Comparison of ENCODE assay signal across 18 cellular contexts in genomic region chr21:29218749-29219148, GRCh38.
A peak's percentile ranks its signal among the peaks of the same experiment; 100 is the strongest.
DNase-seq lines count a peak whose midpoint lies in the region; ATAC-seq, FAIRE-seq and TF ChIP-seq lines count a peak whose summit lies in the region.
"Had no signal": no experiment of that assay in that cellular context is flagged by ENCODE, and none has a peak within 500 bp of the region (broad histone marks: within the 10 kb centered on the region; RNA-seq: fewer than 3 reads in every experiment).

No MANE protein-coding gene starts in this region.

- H3K23ac ChIP-seq in H1 (ENCODE audit: insufficient read length): no peak overlapping the region

- TF ChIP-seq POLR2A in H1 (IDR thresholded peaks at IDR 0.05; ENCODE audit: control extremely low read depth in 1 of 2, low read depth in 2 of 2, low read length in 2 of 2): no peak

- no peak overlapping the region for H3K56ac ChIP-seq in H1 (replicated peaks; ENCODE audit: insufficient read length, low read depth, low read length)

- H3K27ac ChIP-seq in GM23248: peak overlapping the region; percentile 74
- H3K27ac ChIP-seq in H1 (ENCODE audit: low read depth, low read length): no peak overlapping the region
- H3K27ac ChIP-seq in pancreas: peak overlapping the region; percentile 23 to 92 (median 70)
- H3K27ac ChIP-seq: BLaER1, dorsolateral prefrontal cortex, ovary had no signal

- no peaks in the 10 kb centered on the region for H3K36me3 ChIP-seq in GM23248 (ENCODE audit: low read depth)
- no peaks in the 10 kb centered on the region for H3K36me3 ChIP-seq in H1 (ENCODE audit: control insufficient read depth in 2 of 4, insufficient read depth in 4 of 4, low read length in 3 of 4)
- H3K36me3 ChIP-seq in pancreas: no peaks in the 10 kb centered on the region
- H3K36me3 ChIP-seq: BLaER1, ovary, Peyer's patch, spleen, thoracic aorta had no signal

- H3K4me2 ChIP-seq in GM23248 (ENCODE audit: unreplicated experiment) (peak overlapping the region; percentile 62), H1 (ENCODE audit: insufficient read depth in 1 of 2, low read depth in 2 of 2, low read length in 2 of 2) (no peak overlapping the region)
- H3K4me2 ChIP-seq: BLaER1 had no signal

- no peaks in the 10 kb centered on the region for H4K20me1 ChIP-seq in GM23248 (ENCODE audit: insufficient read depth)
- H4K20me1 ChIP-seq in H1 (replicated peaks in 1 of 2; ENCODE audit: control insufficient read depth in 1 of 2, insufficient read depth in 2 of 2, low read length in 2 of 2): peaks cover 0 to 2% of the 10 kb centered on the region in 2 experiments
- H4K20me1 ChIP-seq: BLaER1 had no signal

- no peak overlapping the region for H4K5ac ChIP-seq in H1 (ENCODE audit: insufficient read length, low read depth, low read length)

- H3K14ac ChIP-seq in H1 (ENCODE audit: insufficient read length): no peak overlapping the region

- no peak for FAIRE-seq in H1 (lab: Jason Lieb, UNC)
- FAIRE-seq in pancreas (lab: Jason Lieb, UNC): no peak

- H3K4me3 ChIP-seq in GM23248: no peak overlapping the region
- H3K4me3 ChIP-seq in H1 (ENCODE audit: extremely low read depth in 1 of 4, insufficient read depth in 2 of 4, low read depth in 3 of 4, low read length in 4 of 4): no peak overlapping the region
- no peak overlapping the region for H3K4me3 ChIP-seq in pancreas
- H3K4me3 ChIP-seq: BLaER1, dorsolateral prefrontal cortex, ovary, Peyer's patch, spleen, thoracic aorta had no signal

- no peak overlapping the region for H2AK5ac ChIP-seq in H1 (ENCODE audit: low read depth, low read length)

- H3K79me2 ChIP-seq in GM23248 (ENCODE audit: insufficient read depth) (no peaks in the 10 kb centered on the region), H1 (ENCODE audit: control insufficient read depth in 1 of 2, insufficient read depth in 2 of 2, low read length in 2 of 2) (no peaks in the 10 kb centered on the region)

- in situ Hi-C loops in GM23248 (cut with MboI): no loop called here

- no peak for DNase-seq in GM23248
- DNase-seq in NCI-H526 (lab: John Stamatoyannopoulos, UW): peak; percentile 70 to 77
- no peak for DNase-seq in H1 (ENCODE audit: low read depth in 1 of 2, low spot score in 2 of 2)
- DNase-seq in pancreas: peak in 2 of 6 donors; percentile 21 to 32
- no peak for DNase-seq in NOMO-1 (lab: John Stamatoyannopoulos, UW; ENCODE audit: unreplicated experiment in 2 of 2)
- DNase-seq in NOMO-1 treated with dmso at 0.1 percent for 144 hours (lab: John Stamatoyannopoulos, UW; ENCODE audit: unreplicated experiment): no peak
- no peak for DNase-seq in SK-N-DZ (ENCODE audit: low spot score)
- DNase-seq: activated CD4-positive, alpha-beta T cell treated with anti-CD3 and anti-CD28 coated beads, Interleukin-2, amount 50 U/mL, for 4 hours; activated naive CD4-positive, alpha-beta T cell treated with anti-CD3 and anti-CD28 coated beads, Interleukin-2, amount 50 U/mL, for 16 hours; dorsolateral prefrontal cortex; Karpas-422; kidney glomerular epithelial cell; NCI-H1694; ovary; Peyer's patch; spleen had no signal

- no peak overlapping the region for H2BK15ac ChIP-seq in H1 (ENCODE audit: low read length)

- no peak overlapping the region for H3K4ac ChIP-seq in H1 (replicated peaks; ENCODE audit: insufficient read length, low read depth, low read length)

- no peaks in the 10 kb centered on the region for H3K79me1 ChIP-seq in H1 (ENCODE audit: low read depth, low read length)

- POLR2A ChIA-PET in H1 (lab: Charles Lee; ENCODE audit: partially characterized antibody): no interaction called here

- H3K23me2 ChIP-seq in H1 (ENCODE audit: low read depth, low read length): peaks cover 4% of the 10 kb centered on the region; the same call in 1 of the 2 replicates

- H3K4me1 ChIP-seq in GM23248 (ENCODE audit: insufficient read depth) (peaks cover 15% of the 10 kb centered on the region), H1 (replicated peaks in 1 of 4; ENCODE audit: control insufficient read depth in 3 of 4, insufficient read depth in 4 of 4, low read length in 3 of 4) (no peaks in the 10 kb centered on the region), pancreas (peaks cover 12 to 27% (median 25%) of the 10 kb centered on the region in 3 donors)
- H3K4me1 ChIP-seq: BLaER1 had no signal

- H3K9me3 ChIP-seq in GM23248 (ENCODE audit: low read depth) (no peaks in the 10 kb centered on the region), H1 (ENCODE audit: insufficient read depth in 2 of 2, low read depth in 1 of 2, low read length in 1 of 2) (no peaks in the 10 kb centered on the region), pancreas (no peaks in the 10 kb centered on the region)
- H3K9me3 ChIP-seq: ovary, Peyer's patch, spleen, thoracic aorta had no signal

- H3K9me2 ChIP-seq in GM23248 (ENCODE audit: insufficient read depth): no peaks in the 10 kb centered on the region

- H2BK12ac ChIP-seq in H1 (ENCODE audit: low read depth, low read length): no peak overlapping the region

- whole genome bisulfite sequencing in GM23248 (ENCODE audit: low coverage in 1 of 2, low lambda C conversion rate in 2 of 2, missing lambda C conversion rate in 2 of 2), 2 experiments: 98 to 100% methylated on average over 1 of the region's 1 CpG
- WGBS in H1 (ENCODE audit: extremely low coverage in 1 of 2, insufficient coverage in 1 of 2, insufficient read length in 1 of 2, insufficient replicate concordance in 2 of 2, low coverage in 1 of 2, low lambda C conversion rate in 2 of 2, missing lambda C conversion rate in 1 of 2), 2 experiments: 100% methylated on average over 1 of the region's 1 CpG; no CpG with 5 or more reads in 1 of the 2 experiments
- WGBS in pancreas, 2 donors: 14 to 19% methylated on average over 1 of the region's 1 CpG

- H3K27me3 ChIP-seq in GM23248 (replicated peaks; ENCODE audit: insufficient read depth) (no peaks in the 10 kb centered on the region), H1 (replicated peaks in 1 of 4; ENCODE audit: control insufficient read depth in 3 of 4, extremely low read depth in 1 of 4, insufficient read depth in 3 of 4, low read length in 3 of 4) (no peaks in the 10 kb centered on the region), pancreas (no peaks in the 10 kb centered on the region)
- H3K27me3 ChIP-seq: BLaER1, dorsolateral prefrontal cortex, ovary, Peyer's patch, spleen had no signal

- no peak overlapping the region for H4K8ac ChIP-seq in H1 (ENCODE audit: extremely low read depth, insufficient read depth, low read length)

- H3K9ac ChIP-seq in GM23248 (no peak overlapping the region), H1 (replicated peaks in 1 of 4; ENCODE audit: extremely low read depth in 1 of 4, low read depth in 3 of 4, low read length in 3 of 4) (no peak overlapping the region)
- H3K9ac ChIP-seq: BLaER1 had no signal

- peak; percentile 65 to 72 (median 66) for ATAC-seq in pancreas

- H2BK5ac ChIP-seq in H1 (ENCODE audit: low read depth, low read length): no peak overlapping the region; the same call in 1 of the 2 replicates

- no peak for TF ChIP-seq EP300 in H1 (IDR thresholded peaks at IDR 0.05; ENCODE audit: borderline replicate concordance in 1 of 2, low read depth in 2 of 2, low read length in 2 of 2)

- intact Hi-C loops in pancreas (cut with DNase I): no loop called here

- no peak overlapping the region for H2BK120ac ChIP-seq in H1 (replicated peaks; ENCODE audit: low read depth, low read length)

- TF ChIP-seq CTCF in H1 (IDR thresholded peaks at IDR 0.05; ENCODE audit: control extremely low read depth in 1 of 3, insufficient read depth in 1 of 3, low read depth in 1 of 3, low read length in 3 of 3) (no peak), pancreas (IDR thresholded peaks at IDR 0.05) (no peak)

- no peak overlapping the region for H4K91ac ChIP-seq in H1 (replicated peaks; ENCODE audit: insufficient read length, low read length)

- H2AFZ ChIP-seq in GM23248 (no peak overlapping the region), H1 (ENCODE audit: low read length) (0 out of 2 replicates have a peak overlapping the region, but pooled peaks have one; percentile 63)

- peaks cover 25% of the 10 kb centered on the region; the same call in 1 of the 2 replicates for H3F3A ChIP-seq in GM23248 (ENCODE audit: insufficient read depth)

- no peak for TF ChIP-seq RAD21 in H1 (IDR thresholded peaks at IDR 0.05 in 1 of 2, conservative IDR thresholded peaks at IDR 0.05 in 1 of 2; ENCODE audit: low read depth in 2 of 2, low read length in 2 of 2)

- CTCF ChIA-PET in H1 (lab: Charles Lee; ENCODE audit: partially characterized antibody): no interaction called here

- no peak overlapping the region for H2BK20ac ChIP-seq in H1 (ENCODE audit: low read length)

- H3K18ac ChIP-seq in H1 (ENCODE audit: extremely low read depth, low read length): no peak overlapping the region

TF ChIP-seq in H1, 55 proteins besides CTCF, POLR2A, EP300 and RAD21 (continues in another document):
- TF ChIP-seq, protein P1, sequence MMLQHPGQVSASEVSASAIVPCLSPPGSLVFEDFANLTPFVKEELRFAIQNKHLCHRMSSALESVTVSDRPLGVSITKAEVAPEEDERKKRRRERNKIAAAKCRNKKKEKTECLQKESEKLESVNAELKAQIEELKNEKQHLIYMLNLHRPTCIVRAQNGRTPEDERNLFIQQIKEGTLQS (IDR thresholded peaks at IDR 0.05; ENCODE audit: insufficient read depth, low read depth, low read length): no peak
- TF ChIP-seq CHD1 (IDR thresholded peaks at IDR 0.05; ENCODE audit: low read depth, low read length) (no peak), KDM1A (IDR thresholded peaks at IDR 0.05; ENCODE audit: borderline replicate concordance, low read length) (no peak), MAFK (IDR thresholded peaks at IDR 0.05; ENCODE audit: low read depth, low read length) (no peak), TEAD4 (IDR thresholded peaks at IDR 0.05; ENCODE audit: low read depth, low read length) (no peak), JUN (IDR thresholded peaks at IDR 0.05; ENCODE audit: low read depth, low read length) (no peak), RNF2 (IDR thresholded peaks at IDR 0.05; ENCODE audit: borderline replicate concordance, low read depth, low read length, missing control alignments, poor library complexity, severe bottlenecking) (no peak), HDAC6 (IDR thresholded peaks at IDR 0.05; ENCODE audit: low read depth, low read length) (no peak), SP4 (IDR thresholded peaks at IDR 0.05; ENCODE audit: low read length) (no peak), TCF12 (IDR thresholded peaks at IDR 0.05; ENCODE audit: low read depth, low read length) (no peak)
- TF ChIP-seq, protein P2, sequence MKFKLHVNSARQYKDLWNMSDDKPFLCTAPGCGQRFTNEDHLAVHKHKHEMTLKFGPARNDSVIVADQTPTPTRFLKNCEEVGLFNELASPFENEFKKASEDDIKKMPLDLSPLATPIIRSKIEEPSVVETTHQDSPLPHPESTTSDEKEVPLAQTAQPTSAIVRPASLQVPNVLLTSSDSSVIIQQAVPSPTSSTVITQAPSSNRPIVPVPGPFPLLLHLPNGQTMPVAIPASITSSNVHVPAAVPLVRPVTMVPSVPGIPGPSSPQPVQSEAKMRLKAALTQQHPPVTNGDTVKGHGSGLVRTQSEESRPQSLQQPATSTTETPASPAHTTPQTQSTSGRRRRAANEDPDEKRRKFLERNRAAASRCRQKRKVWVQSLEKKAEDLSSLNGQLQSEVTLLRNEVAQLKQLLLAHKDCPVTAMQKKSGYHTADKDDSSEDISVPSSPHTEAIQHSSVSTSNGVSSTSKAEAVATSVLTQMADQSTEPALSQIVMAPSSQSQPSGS (IDR thresholded peaks at IDR 0.05; ENCODE audit: low read length): no peak

Comparison
In these comparisons a context has a peak if more than half of its experiments do, and no peak if none do; other contexts are left out.
1. DNase-seq: peak in NCI-H526 (2 of 2); none in GM23248 (single experiment), H1 (0 of 2), NOMO-1 (0 of 2), NOMO-1 treated with dmso at 0.1 percent for 144 hours (single experiment) and SK-N-DZ (single experiment).